Comparison of ENCODE assay signal across 29 cellular contexts in the genomic region with DNA sequence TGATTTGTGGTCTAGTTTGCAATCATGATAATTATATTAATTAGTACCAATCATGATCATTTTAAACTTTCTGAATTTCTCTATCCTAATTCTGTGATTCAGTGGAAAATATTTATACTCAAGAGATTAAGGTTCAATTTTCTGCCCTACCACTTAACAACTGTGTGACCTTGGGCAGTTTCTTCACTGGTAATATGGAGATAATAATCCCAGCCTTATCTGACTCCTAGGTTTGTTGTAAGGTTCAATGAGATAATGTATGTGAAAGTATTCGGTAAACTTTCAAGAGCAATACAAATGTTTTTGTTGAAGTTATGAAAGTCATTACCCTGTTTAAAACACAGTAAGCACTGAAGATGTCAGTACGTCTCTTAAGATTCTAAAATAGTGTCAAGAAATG. TPM values are rescaled to one million over a fixed set of nuclear protein-coding genes. Genes with fewer than 3 reads are reported as not detected.
"Had no signal": no experiment of that assay in that cellular context is flagged by ENCODE, and none has a peak within 500 bp of the region (broad histone marks: within the 10 kb centered on the region; RNA-seq: fewer than 3 reads in every experiment).

No MANE protein-coding gene starts in this region.

- H3K4me1 ChIP-seq: colonic mucosa, esophagus muscularis mucosa, gastrocnemius medialis had no signal

- H3K36me3 ChIP-seq: brain microvascular endothelial cell, colonic mucosa, esophagus muscularis mucosa, gastrocnemius medialis, heart left ventricle, WERI-Rb-1 had no signal

- FAIRE-seq: astrocyte had no signal

- H3K27ac ChIP-seq: brain microvascular endothelial cell, esophagus muscularis mucosa, foreskin keratinocyte, gastrocnemius medialis, heart left ventricle, WERI-Rb-1 had no signal

- ATAC-seq: activated CD4-positive, CD25-positive, alpha-beta regulatory T cell treated with anti-CD3 and anti-CD28 coated beads, Interleukin-2, amount 50 U/mL, for 24 hours; activated CD8-positive, alpha-beta T cell treated with anti-CD3 and anti-CD28 coated beads for 36 hours; activated T-cell treated with anti-CD3 and anti-CD28 coated beads, Interleukin-2, amount 50 U/mL, for 4 hours; activated T-helper 17 cell treated with anti-CD3 and anti-CD28 coated beads, Interleukin-2, amount 50 U/mL, for 72 hours; foreskin keratinocyte; gastrocnemius medialis had no signal

- DNase-seq: activated B cell treated with CpG ODN at 0.5 μM for 24 hours; activated CD4-positive, alpha-beta T cell treated with anti-CD3 and anti-CD28 coated beads for 48 hours; activated CD4-positive, alpha-beta T cell treated with anti-CD3 and anti-CD28 coated beads, Interleukin-2, amount 50 U/mL, for 1 hour; activated CD4-positive, alpha-beta T cell treated with anti-CD3 and anti-CD28 coated beads, Interleukin-2, amount 50 U/mL, for 48 hours; activated CD8-positive, alpha-beta memory T cell treated with anti-CD3 and anti-CD28 coated beads for 24 hours; activated CD8-positive, alpha-beta T cell treated with anti-CD3 and anti-CD28 coated beads for 36 hours; activated effector memory CD4-positive, alpha-beta T cell treated with Interleukin-2 at 50 U/mL for 16 hours; activated gamma-delta T cell treated with Interleukin-2 at 50 U/mL for 16 hours; activated naive CD4-positive, alpha-beta T cell treated with anti-CD3 and anti-CD28 coated beads, Interleukin-2, amount 50 U/mL, for 16 hours; activated naive CD4-positive, alpha-beta T cell treated with Interleukin-2 at 50 U/mL for 16 hours; activated T-cell treated with anti-CD3 and anti-CD28 coated beads, Interleukin-2, amount 50 U/mL, for 4 hours; amniotic stem cell; brain microvascular endothelial cell; central memory CD4-positive, alpha-beta T cell; cerebellar nuclear complex; colonic mucosa; effector memory CD4-positive, alpha-beta T cell; endodermal cell; foreskin keratinocyte; gastrocnemius medialis; glutamatergic neuron; heart left ventricle; T-helper 2 cell; WERI-Rb-1 had no signal

- H3K27me3 ChIP-seq: brain microvascular endothelial cell, colonic mucosa, esophagus muscularis mucosa, foreskin keratinocyte, gastrocnemius medialis, heart left ventricle had no signal

- H3K4me3 ChIP-seq: colonic mucosa, esophagus muscularis mucosa, gastrocnemius medialis, heart left ventricle had no signal

- H3K9me3 ChIP-seq: colonic mucosa, esophagus muscularis mucosa, gastrocnemius medialis, heart left ventricle had no signal

RNA-seq across cellular contexts. Expression of a gene that starts 54.5 kb away (rescaled TPM):
- total RNA-seq: T-helper 1 cell treated with Interleukin-12 subunit alpha and Interleukin-12 subunit beta and Interleukin-4 antibody, amounts not matched to agents 30 ng/mL and 1 ng/mL, for 36 hours had no signal
